Comparison of ENCODE assay signal across 8 cellular contexts in genomic region chr4:123452585-123452984, GRCh38.
DNase-seq lines count a peak whose midpoint lies in the region; ATAC-seq and FAIRE-seq lines count a peak whose summit lies in the region.

No MANE protein-coding gene starts in this region.

- no peak for ATAC-seq in HG02870 (IDR thresholded peaks at IDR 0.05; ENCODE audit: unreplicated experiment)
- ATAC-seq in HG03378 (IDR thresholded peaks at IDR 0.05; ENCODE audit: unreplicated experiment), result no peak

- no peak overlapping the region for H3K27ac Mint-ChIP-seq in T-helper 2 cell treated with Interferon-gamma antibody and Interleukin-4, amounts not matched to agents 5 μg/mL and 100 μg/mL, for 36 hours

- no peaks in the 10 kb centered on the region for H3K36me3 Mint-ChIP-seq in T-helper 2 cell treated with Interferon-gamma antibody and Interleukin-4, amounts not matched to agents 5 μg/mL and 100 μg/mL, for 36 hours (ENCODE audit: low read depth)

- H3K36me3 ChIP-seq in ACC112 (ENCODE audit: insufficient read depth, low read length), result no peaks in the 10 kb centered on the region

- H2AFZ ChIP-seq in ACC112 (ENCODE audit: low read length, unreplicated experiment), result no peak overlapping the region

- H3K4me3 Mint-ChIP-seq in T-helper 2 cell treated with Interferon-gamma antibody and Interleukin-4, amounts not matched to agents 5 μg/mL and 100 μg/mL, for 36 hours, result no peak overlapping the region

- peaks cover 3% of the 10 kb centered on the region for H3K9me3 Mint-ChIP-seq in T-helper 2 cell treated with Interferon-gamma antibody and Interleukin-4, amounts not matched to agents 5 μg/mL and 100 μg/mL, for 36 hours

- H3K4me1 Mint-ChIP-seq in T-helper 2 cell treated with Interferon-gamma antibody and Interleukin-4, amounts not matched to agents 5 μg/mL and 100 μg/mL, for 36 hours (ENCODE audit: low read depth), result peaks cover 19% of the 10 kb centered on the region

- DNase-seq in HK-2 (ENCODE audit: unreplicated experiment) (peak; percentile 18), iris pigment epithelial cell (ENCODE audit: low read depth) (peak; percentile 95), urothelium cell line (ENCODE audit: low spot score) (peak; percentile 21)
- DNase-seq in T-helper 2 cell treated with Interferon-gamma antibody and Interleukin-4, amounts not matched to agents 5 μg/mL and 100 μg/mL, for 36 hours (ENCODE audit: low spot score), result no peak

- no peaks in the 10 kb centered on the region for H3K27me3 ChIP-seq in ACC112 (ENCODE audit: insufficient read depth, low read length)

- FAIRE-seq in TTC549 (lab: Jason Lieb, UNC), result peak; percentile 94
- FAIRE-seq in urothelium cell line (lab: Jason Lieb, UNC), result no peak

- H3K4me1 ChIP-seq in ACC112 (ENCODE audit: control insufficient read depth, insufficient read depth, low read length, unreplicated experiment), result peaks cover 21% of the 10 kb centered on the region

- H3K27me3 Mint-ChIP-seq in T-helper 2 cell treated with Interferon-gamma antibody and Interleukin-4, amounts not matched to agents 5 μg/mL and 100 μg/mL, for 36 hours (ENCODE audit: low read depth), result no peaks in the 10 kb centered on the region

- H3K4me3 ChIP-seq in ACC112 (ENCODE audit: low read depth, low read length), result no peak overlapping the region

- H3K27ac ChIP-seq in ACC112 (ENCODE audit: low read depth, low read length), result peak overlapping the region; percentile 24; the same call in 1 of the 2 replicates

- H3K79me2 ChIP-seq in ACC112 (ENCODE audit: control insufficient read depth, insufficient read depth, low read length, unreplicated experiment), result no peaks in the 10 kb centered on the region
